7 cellular contexts compared by ENCODE assay signal in genomic region chr9:41833108-41833507, GRCh38.
DNase-seq lines count a peak whose midpoint lies in the region; ATAC-seq and TF ChIP-seq lines count a peak whose summit lies in the region.
"Not testable (repeated sequence)": the region's sequence is repeated elsewhere in the genome, so short reads cannot be mapped to it uniquely, and the experiment has no call there.

No MANE protein-coding gene starts in this region.

- DNase-seq in mucosa of descending colon; natural killer cell treated with Interleukin-12 subunit alpha and Interleukin-12 subunit beta and Interleukin-15 and Interleukin-18, amount 100 ng/mL, for 72 hours (ENCODE audit: low spot score); sciatic nerve (ENCODE audit: low spot score); upper lobe of left lung; aorta: not testable (repeated sequence)

- H3K4me3 ChIP-seq in mucosa of descending colon; upper lobe of left lung; aorta (ENCODE audit: low read length in 2 of 2): not testable (repeated sequence)

- not testable (repeated sequence) for H3K4me1 ChIP-seq in mucosa of descending colon (ENCODE audit: low read depth); upper lobe of left lung; aorta (ENCODE audit: control insufficient read depth in 1 of 2, insufficient read depth in 2 of 2, low read length in 2 of 2)

- not testable (repeated sequence) for H3K36me3 ChIP-seq in mucosa of descending colon (ENCODE audit: low read depth); upper lobe of left lung; aorta (ENCODE audit: control insufficient read depth in 1 of 2, insufficient read depth in 2 of 2, low read length in 1 of 2)

- not testable (repeated sequence) for TF ChIP-seq CTCF in mucosa of descending colon (IDR thresholded peaks at IDR 0.05); upper lobe of left lung (IDR thresholded peaks at IDR 0.05)

- WGBS in upper lobe of left lung, 2 donors = no CpG with 5 or more reads among the region's 4 CpGs
- no CpG with 5 or more reads among the region's 4 CpGs for WGBS in aorta, 2 donors

- not testable (repeated sequence) for TF ChIP-seq POLR2A in upper lobe of left lung (IDR thresholded peaks at IDR 0.05)

- H3K4me3 Mint-ChIP-seq in natural killer cell treated with Interleukin-12 subunit alpha and Interleukin-12 subunit beta and Interleukin-15 and Interleukin-18, amount 100 ng/mL, for 72 hours; stimulated activated memory B cell treated with anti-CD40 and anti-IgM and Interleukin-4, amounts not matched to agents 10 μg/mL and 1 μg/mL and 100 μg/mL, for 72 hours: not testable (repeated sequence)

- not testable (repeated sequence) for H3K36me3 Mint-ChIP-seq in natural killer cell treated with Interleukin-12 subunit alpha and Interleukin-12 subunit beta and Interleukin-15 and Interleukin-18, amount 100 ng/mL, for 72 hours; stimulated activated memory B cell treated with anti-CD40 and anti-IgM and Interleukin-4, amounts not matched to agents 10 μg/mL and 1 μg/mL and 100 μg/mL, for 72 hours

- H3K9me3 Mint-ChIP-seq in natural killer cell treated with Interleukin-12 subunit alpha and Interleukin-12 subunit beta and Interleukin-15 and Interleukin-18, amount 100 ng/mL, for 72 hours; stimulated activated memory B cell treated with anti-CD40 and anti-IgM and Interleukin-4, amounts not matched to agents 10 μg/mL and 1 μg/mL and 100 μg/mL, for 72 hours: not testable (repeated sequence)

- H3K4me1 Mint-ChIP-seq in natural killer cell treated with Interleukin-12 subunit alpha and Interleukin-12 subunit beta and Interleukin-15 and Interleukin-18, amount 100 ng/mL, for 72 hours (ENCODE audit: low read depth in 2 of 2); stimulated activated memory B cell treated with anti-CD40 and anti-IgM and Interleukin-4, amounts not matched to agents 10 μg/mL and 1 μg/mL and 100 μg/mL, for 72 hours: not testable (repeated sequence)

- ATAC-seq in esophagus mucosa = peak; percentile 43
- peak; percentile 17 for ATAC-seq in mucosa of descending colon
- ATAC-seq in natural killer cell treated with Interleukin-12 subunit alpha and Interleukin-12 subunit beta and Interleukin-15 and Interleukin-18, amount 100 ng/mL, for 72 hours = peak; percentile 52 to 59
- ATAC-seq in sciatic nerve = peak; percentile 54
- peak; percentile 27 for ATAC-seq in stimulated activated memory B cell treated with anti-CD40 and anti-IgM and Interleukin-4, amounts not matched to agents 10 μg/mL and 1 μg/mL and 100 μg/mL, for 72 hours
- ATAC-seq in upper lobe of left lung (ENCODE audit: low FRiP score in 2 of 2) = peak; percentile 39 to 54
- peak; percentile 52 for ATAC-seq in aorta (ENCODE audit: low FRiP score)

- intact Hi-C loops in mucosa of descending colon (cut with DNase I, micrococcal nuclease); sciatic nerve (cut with DNase I); aorta (cut with DNase I): not testable (repeated sequence)

- not testable (repeated sequence) for H3K27me3 Mint-ChIP-seq in natural killer cell treated with Interleukin-12 subunit alpha and Interleukin-12 subunit beta and Interleukin-15 and Interleukin-18, amount 100 ng/mL, for 72 hours; stimulated activated memory B cell treated with anti-CD40 and anti-IgM and Interleukin-4, amounts not matched to agents 10 μg/mL and 1 μg/mL and 100 μg/mL, for 72 hours

- H3K9me3 ChIP-seq in mucosa of descending colon; upper lobe of left lung; aorta (ENCODE audit: control insufficient read depth, low read length): not testable (repeated sequence)

- TF ChIP-seq EP300 in upper lobe of left lung (IDR thresholded peaks at IDR 0.05) = not testable (repeated sequence)

- H3K27ac Mint-ChIP-seq in natural killer cell treated with Interleukin-12 subunit alpha and Interleukin-12 subunit beta and Interleukin-15 and Interleukin-18, amount 100 ng/mL, for 72 hours; stimulated activated memory B cell treated with anti-CD40 and anti-IgM and Interleukin-4, amounts not matched to agents 10 μg/mL and 1 μg/mL and 100 μg/mL, for 72 hours: not testable (repeated sequence)

- H3K27ac ChIP-seq in upper lobe of left lung; aorta (ENCODE audit: low read depth in 1 of 2, low read length in 2 of 2): not testable (repeated sequence)

- not testable (repeated sequence) for H3K27me3 ChIP-seq in upper lobe of left lung; aorta (ENCODE audit: control insufficient read depth in 1 of 2, insufficient read depth in 2 of 2, low read length in 1 of 2)
